10 cellular contexts compared by ENCODE assay signal in the genomic region with DNA sequence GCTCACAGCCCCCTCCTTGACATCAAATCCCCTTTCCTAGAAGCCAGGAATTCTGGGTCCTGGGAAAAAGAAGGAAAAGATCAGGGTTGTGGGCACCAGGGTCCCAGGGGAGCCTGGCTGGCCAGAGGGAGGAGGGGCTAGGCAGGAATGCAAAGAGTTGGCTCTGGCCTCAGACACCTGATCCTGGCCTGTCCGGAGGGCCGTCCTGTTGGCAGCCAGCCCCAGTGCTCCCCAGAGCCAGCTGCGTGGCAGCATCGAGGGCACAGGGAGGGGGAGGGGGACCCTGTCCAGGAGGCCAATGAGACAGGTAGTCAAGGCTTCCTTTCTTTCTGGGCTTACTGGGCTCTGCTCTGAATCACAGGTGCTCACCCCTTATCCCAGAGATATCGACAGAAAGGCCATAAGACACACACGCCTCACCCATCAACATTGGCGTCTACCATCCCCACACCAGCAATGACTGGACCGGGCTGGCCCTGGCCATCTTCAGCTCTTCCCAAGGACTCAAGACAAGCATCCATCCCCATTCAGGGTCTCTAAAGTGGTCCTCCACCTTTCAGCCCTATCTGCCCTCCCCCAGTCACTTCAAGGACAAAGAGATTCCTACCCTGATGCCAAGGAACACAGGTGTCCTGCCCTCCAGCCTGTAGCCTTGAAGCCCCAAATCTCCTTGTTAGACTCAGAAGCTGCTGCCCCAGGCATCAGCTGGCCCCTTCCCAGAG. TPM values are rescaled to one million over a fixed set of nuclear protein-coding genes. Genes with fewer than 3 reads are reported as not detected.
DNase-seq lines count a peak whose midpoint lies in the region; ATAC-seq and TF ChIP-seq lines count a peak whose summit lies in the region.
"Had no signal": no experiment of that assay in that cellular context is flagged by ENCODE, and none has a peak within 500 bp of the region (broad histone marks: within the 10 kb centered on the region; RNA-seq: fewer than 3 reads in every experiment).

No MANE protein-coding gene starts in this region.

- no peaks in the 10 kb centered on the region for H3K27me3 ChIP-seq in cardiac muscle cell
- H3K27me3 ChIP-seq in right atrium auricular region, result no peaks in the 10 kb centered on the region
- peaks cover 31% of the 10 kb centered on the region for H3K27me3 ChIP-seq in iPS-18a (ENCODE audit: control insufficient read depth, insufficient read depth, low read length)

- TF ChIP-seq CTCF in cardiac muscle cell (IDR thresholded peaks at IDR 0.05; ENCODE audit: low read depth, low read length), result no peak
- no peak for TF ChIP-seq CTCF in right atrium auricular region (IDR thresholded peaks at IDR 0.05)
- TF ChIP-seq CTCF in type B pancreatic cell (conservative IDR thresholded peaks at IDR 0.05), result no peak

- no peaks in the 10 kb centered on the region for H3K9me3 Mint-ChIP-seq in type B pancreatic cell

- DNase-seq in cardiac muscle cell (ENCODE audit: low read depth in 1 of 2, low spot score in 1 of 2) (peak in 1 of 2 donors; percentile 60), right atrium auricular region (ENCODE audit: low spot score) (no peak), type B pancreatic cell (ENCODE audit: extremely low spot score, unreplicated experiment) (no peak), OCI-M1 (lab: John Stamatoyannopoulos, UW) (no peak)
- DNase-seq: NCI-H187; NK-92 treated with Interleukin-12 subunit alpha and Interleukin-12 subunit beta, amount 100 ng/mL, for 24 hours; SW 1271 had no signal

- H3K4me1 ChIP-seq in cardiac muscle cell (ENCODE audit: low read depth) (peaks cover 41% of the 10 kb centered on the region), right atrium auricular region (peaks cover 0 to 24% of the 10 kb centered on the region in 2 donors), iPS-18a (ENCODE audit: control insufficient read depth, low read depth, low read length) (peaks cover 10% of the 10 kb centered on the region)

- H3K4me3 ChIP-seq in cardiac muscle cell (peak overlapping the region; percentile 13), right atrium auricular region (no peak overlapping the region), iPS-18a (ENCODE audit: low read length) (peak overlapping the region; percentile 67)

- H3K27ac Mint-ChIP-seq in type B pancreatic cell, result no peak overlapping the region
- H3K27ac Mint-ChIP-seq: progenitor cell of endocrine pancreas had no signal

- H3K27ac ChIP-seq in cardiac muscle cell (no peak overlapping the region), right atrium auricular region (no peak overlapping the region), iPS-18a (ENCODE audit: low read length) (no peak overlapping the region)

- ATAC-seq in GM18873 (IDR thresholded peaks at IDR 0.05; ENCODE audit: low FRiP score, unreplicated experiment), result no peak

- H3K36me3 ChIP-seq in cardiac muscle cell, result no peaks in the 10 kb centered on the region
- peaks cover 20% of the 10 kb centered on the region for H3K36me3 ChIP-seq in right atrium auricular region
- H3K36me3 ChIP-seq in iPS-18a (ENCODE audit: control insufficient read depth, low read depth, low read length), result peaks cover 8% of the 10 kb centered on the region

- peaks cover 38% of the 10 kb centered on the region for H3K4me1 Mint-ChIP-seq in type B pancreatic cell (ENCODE audit: unreplicated experiment)

- H3K9ac ChIP-seq in iPS-18a (ENCODE audit: low read length), result no peak overlapping the region

- H3K36me3 Mint-ChIP-seq in type B pancreatic cell, result peaks cover 12% of the 10 kb centered on the region

- peak overlapping the region; percentile 65 for H3K4me3 Mint-ChIP-seq in type B pancreatic cell

- H3K9me3 ChIP-seq in cardiac muscle cell (ENCODE audit: low read depth), result no peaks in the 10 kb centered on the region
- no peaks in the 10 kb centered on the region for H3K9me3 ChIP-seq in right atrium auricular region
- no peaks in the 10 kb centered on the region for H3K9me3 ChIP-seq in iPS-18a (ENCODE audit: control insufficient read depth, low read depth, low read length)

- peaks cover 45% of the 10 kb centered on the region for H3K27me3 Mint-ChIP-seq in type B pancreatic cell

RNA-seq across cellular contexts. Expression of a gene that starts 0.7 kb away (rescaled TPM):
- total RNA-seq in cardiac muscle cell (70.6 and 94.6 TPM in 2 replicates), right atrium auricular region (1 to 10 TPM in 1 of 2 donors, under 1 TPM in 1; 0.63 to 1.5 TPM), type B pancreatic cell (ENCODE audit: low replicate concordance) (1.3 and 11.9 TPM in 2 replicates)
- polyA plus RNA-seq in cardiac muscle cell, result 59.6 and 63.8 TPM in 2 replicates

RNA-seq across cellular contexts. Expression of a gene that starts 8.9 kb away (rescaled TPM):
- total RNA-seq in cardiac muscle cell (38.1 and 46.7 TPM in 2 replicates), right atrium auricular region (10 to 100 TPM; 17.1 to 17.4 TPM), type B pancreatic cell (ENCODE audit: low replicate concordance) (49.2 and 61.9 TPM in 2 replicates)
- 37.8 and 39.6 TPM in 2 replicates for polyA plus RNA-seq in cardiac muscle cell

RNA-seq across cellular contexts. Expression of a gene that starts 9.1 kb away (rescaled TPM):
- 147 and 150 TPM in 2 replicates for total RNA-seq in cardiac muscle cell
- polyA plus RNA-seq in cardiac muscle cell, result 35.1 and 51.3 TPM in 2 replicates
- 10 to 100 TPM; 67.0 to 70.0 TPM for total RNA-seq in right atrium auricular region
- 147 and 202 TPM in 2 replicates for total RNA-seq in type B pancreatic cell (ENCODE audit: low replicate concordance)

RNA-seq across cellular contexts. Expression of a gene that starts 12.9 kb away (rescaled TPM):
- 45.4 and 45.7 TPM in 2 replicates for total RNA-seq in cardiac muscle cell
- polyA plus RNA-seq in cardiac muscle cell, result 47.6 and 68.0 TPM in 2 replicates
- 10 to 100 TPM; 10.3 to 31.4 TPM for total RNA-seq in right atrium auricular region
- 13.9 and 15.7 TPM in 2 replicates for total RNA-seq in type B pancreatic cell (ENCODE audit: low replicate concordance)

RNA-seq across cellular contexts. Expression of a gene that starts 16.8 kb away (rescaled TPM):
- 37.0 and 51.4 TPM in 2 replicates for total RNA-seq in cardiac muscle cell
- polyA plus RNA-seq in cardiac muscle cell, result 42.1 and 44.2 TPM in 2 replicates
- total RNA-seq in right atrium auricular region, result 10 to 100 TPM in 1 of 2 donors, 1 to 10 TPM in 1; 7.5 to 13.9 TPM
- 44.5 and 60.4 TPM in 2 replicates for total RNA-seq in type B pancreatic cell (ENCODE audit: low replicate concordance)

Comparison
In these comparisons a context has a peak if more than half of its experiments do, and no peak if none do; other contexts are left out.
1. H3K4me3 ChIP-seq: peak in cardiac muscle cell (single experiment) and iPS-18a (single experiment); none in right atrium auricular region (0 of 2).